Comparison of ENCODE assay signal across 8 cellular contexts in genomic region chr20:46132705-46133120, GRCh38. TPM values are rescaled to one million over a fixed set of nuclear protein-coding genes. Genes with fewer than 3 reads are reported as not detected.
DNase-seq lines count a peak whose midpoint lies in the region; ATAC-seq and TF ChIP-seq lines count a peak whose summit lies in the region.

No MANE protein-coding gene starts in this region.

- H3K4me3 ChIP-seq in CD8-positive, alpha-beta T cell (ENCODE audit: low read depth, low read length) = no peak overlapping the region
- H3K4me3 ChIP-seq in HEK293 (ENCODE audit: low read depth, low read length) (no peak overlapping the region), right lobe of liver (no peak overlapping the region)

- CTCF ChIA-PET in CD8-positive, alpha-beta T cell (lab: Charles Lee) = interaction anchor here (1.2 to 2.7 kb wide), 9 partner anchors 8 to 305 kb away, joined by 3 to 21 read pairs (median 4); no protein-coding TSS in a partner anchor
- CTCF ChIA-PET in HEK293 (lab: Yijun Ruan, JAX) = interaction anchor here (0.6 to 3.4 kb wide), 44 partner anchors 8 to 1660 kb away, joined by 3 to 55 read pairs (median 4); partner anchors contain the start of genes CD40 and ELMO2
- CTCF ChIA-PET in activated CD4-positive, alpha-beta T cell treated with anti-CD3 and anti-CD28 coated beads for 36 hours (lab: Charles Lee) = interaction anchor here (0.5 to 3.9 kb wide), 11 partner anchors 8 to 548 kb away, joined by 3 to 18 read pairs (median 6); no protein-coding TSS in a partner anchor

- H3K9me3 ChIP-seq in CD8-positive, alpha-beta T cell (ENCODE audit: low read length) = no peaks in the 10 kb centered on the region
- H3K9me3 ChIP-seq in HEK293 (ENCODE audit: control insufficient read depth, insufficient read depth, low read depth, low read length) = no peaks in the 10 kb centered on the region
- no peaks in the 10 kb centered on the region for H3K9me3 ChIP-seq in right lobe of liver

- peak; percentile 73 for ATAC-seq in CD8-positive, alpha-beta T cell
- peak; percentile 96 for ATAC-seq in activated CD4-positive, alpha-beta T cell treated with anti-CD3 and anti-CD28 coated beads for 36 hours
- ATAC-seq in right lobe of liver = peak; percentile 80 to 93 (median 88)
- no peak for ATAC-seq in GM21423 (IDR thresholded peaks at IDR 0.05; ENCODE audit: unreplicated experiment)

- H3K36me3 ChIP-seq in CD8-positive, alpha-beta T cell (ENCODE audit: insufficient read depth, low read length) = no peaks in the 10 kb centered on the region
- no peaks in the 10 kb centered on the region for H3K36me3 ChIP-seq in HEK293 (ENCODE audit: control insufficient read depth in 2 of 2, insufficient read depth in 1 of 2, low read length in 2 of 2)
- no peaks in the 10 kb centered on the region for H3K36me3 ChIP-seq in right lobe of liver

- H3K4me3 Mint-ChIP-seq in CD8-positive, alpha-beta T cell = no peak overlapping the region
- no peak overlapping the region for H3K4me3 Mint-ChIP-seq in activated CD4-positive, alpha-beta T cell treated with anti-CD3 and anti-CD28 coated beads for 36 hours

- H3K36me3 Mint-ChIP-seq in CD8-positive, alpha-beta T cell = no peaks in the 10 kb centered on the region
- no peaks in the 10 kb centered on the region for H3K36me3 Mint-ChIP-seq in activated CD4-positive, alpha-beta T cell treated with anti-CD3 and anti-CD28 coated beads for 36 hours (ENCODE audit: low read depth)

- DNase-seq in CD8-positive, alpha-beta T cell = peak in 6 of 7 experiments; percentile 35 to 72 (median 56)
- DNase-seq in NCI-H446 treated with DMSO at 0.1 percent for 48 hours (lab: John Stamatoyannopoulos, UW) = peak; percentile 19
- peak; percentile 81 for DNase-seq in activated CD4-positive, alpha-beta T cell treated with anti-CD3 and anti-CD28 coated beads for 36 hours
- peak; percentile 84 for DNase-seq in cerebellum (ENCODE audit: low spot score)
- peak; percentile 57 to 72 (median 64) for DNase-seq in right lobe of liver
- peak in 2 of 3 donors; percentile 22 to 43 for DNase-seq in stimulated activated CD4-positive, alpha-beta T cell treated with anti-CD3 and anti-CD28 coated beads, TNF-alpha, amount 100 ng/mL, for 1 hour (ENCODE audit: low read depth in 3 of 3, low spot score in 1 of 3)

- WGBS in right lobe of liver (ENCODE audit: insufficient coverage, low coverage, low lambda C conversion rate, missing lambda C conversion rate) = 24% methylated on average over 5 of the region's 17 CpGs

- no peaks in the 10 kb centered on the region for H3K27me3 ChIP-seq in CD8-positive, alpha-beta T cell (ENCODE audit: insufficient read depth, low read length)
- no peaks in the 10 kb centered on the region for H3K27me3 ChIP-seq in right lobe of liver

- no peaks in the 10 kb centered on the region for H3K4me1 Mint-ChIP-seq in CD8-positive, alpha-beta T cell (ENCODE audit: low read depth)
- peaks cover 2% of the 10 kb centered on the region for H3K4me1 Mint-ChIP-seq in activated CD4-positive, alpha-beta T cell treated with anti-CD3 and anti-CD28 coated beads for 36 hours

- intact Hi-C loops in CD8-positive, alpha-beta T cell (cut with DNase I, micrococcal nuclease) = loop anchor here in 1 of 2 experiments (1.0 to 5.0 kb wide), 4 partner anchors 42 to 548 kb away; no protein-coding TSS in a partner anchor
- intact Hi-C loops in activated CD4-positive, alpha-beta T cell treated with anti-CD3 and anti-CD28 coated beads for 36 hours (cut with DNase I, micrococcal nuclease) = loop anchor here (1.0 to 2.0 kb wide), 7 partner anchors 42 to 549 kb away; no protein-coding TSS in a partner anchor
- intact Hi-C loops in right lobe of liver (cut with DNase I) = loop anchor here in 1 of 2 donors (10.0 kb wide), 1 partner anchor 222 kb away; no protein-coding TSS in a partner anchor

- H3K27me3 Mint-ChIP-seq in CD8-positive, alpha-beta T cell (ENCODE audit: low read depth) = peaks cover 50% of the 10 kb centered on the region
- H3K27me3 Mint-ChIP-seq in activated CD4-positive, alpha-beta T cell treated with anti-CD3 and anti-CD28 coated beads for 36 hours = peaks cover 32% of the 10 kb centered on the region

- no peak overlapping the region for H3K27ac ChIP-seq in CD8-positive, alpha-beta T cell (ENCODE audit: low read depth, low read length)
- no peak overlapping the region for H3K27ac ChIP-seq in HEK293 (ENCODE audit: extremely low read depth, low read depth, low read length)
- no peak overlapping the region for H3K27ac ChIP-seq in right lobe of liver

- H3K4me1 ChIP-seq in CD8-positive, alpha-beta T cell (ENCODE audit: insufficient read depth, low read length) = no peaks in the 10 kb centered on the region
- no peaks in the 10 kb centered on the region for H3K4me1 ChIP-seq in HEK293 (ENCODE audit: control insufficient read depth, insufficient read depth, low read length)
- no peaks in the 10 kb centered on the region for H3K4me1 ChIP-seq in right lobe of liver

- TF ChIP-seq POLR2A in right lobe of liver (IDR thresholded peaks at IDR 0.05) = no peak

- POLR2A ChIA-PET in CD8-positive, alpha-beta T cell (lab: Charles Lee) = no interaction called here
- POLR2A ChIA-PET in HEK293 (lab: Yijun Ruan, JAX) = no interaction called here
- POLR2A ChIA-PET in activated CD4-positive, alpha-beta T cell treated with anti-CD3 and anti-CD28 coated beads for 36 hours (lab: Charles Lee) = no interaction called here

- H3K9me3 Mint-ChIP-seq in CD8-positive, alpha-beta T cell = no peaks in the 10 kb centered on the region
- no peaks in the 10 kb centered on the region for H3K9me3 Mint-ChIP-seq in activated CD4-positive, alpha-beta T cell treated with anti-CD3 and anti-CD28 coated beads for 36 hours (ENCODE audit: low read depth)

- H3K27ac Mint-ChIP-seq in CD8-positive, alpha-beta T cell = no peak overlapping the region
- no peak overlapping the region for H3K27ac Mint-ChIP-seq in activated CD4-positive, alpha-beta T cell treated with anti-CD3 and anti-CD28 coated beads for 36 hours

- TF ChIP-seq CTCF in CD8-positive, alpha-beta T cell (IDR thresholded peaks at IDR 0.05) = peak; percentile 67
- TF ChIP-seq CTCF in HEK293 (tag by site-specific recombination; IDR thresholded peaks at IDR 0.05) (peak; percentile 93), right lobe of liver (IDR thresholded peaks at IDR 0.05) (peak; percentile 71 to 78 (median 76))

TF ChIP-seq in HEK293, 187 proteins besides CTCF, POLR2A, EP300 and RAD21 (continues in another document):
- TF ChIP-seq EGR2 (tag by site-specific recombination; IDR thresholded peaks at IDR 0.05; ENCODE audit: low read depth) (peak; percentile 80), ZNF561 (tag by site-specific recombination; IDR thresholded peaks at IDR 0.05; ENCODE audit: borderline replicate concordance) (peak; percentile 28; the same call in 1 of the 2 replicates), SP7 (tag by site-specific recombination; IDR thresholded peaks at IDR 0.05) (0 out of 2 replicates have a peak, but pooled peaks have one; percentile 22), ZFHX2 (tag by site-specific recombination; conservative IDR thresholded peaks at IDR 0.05) (peak; percentile 84), ZBTB48 (tag by site-specific recombination; IDR thresholded peaks at IDR 0.05) (peak; percentile 59), TRIM28 (IDR thresholded peaks at IDR 0.05; ENCODE audit: borderline replicate concordance, low read length) (no peak), IKZF3 (tag by site-specific recombination; IDR thresholded peaks at IDR 0.05) (no peak), ZBTB17 (tag by site-specific recombination; IDR thresholded peaks at IDR 0.05) (peak; percentile 25; the same call in 1 of the 2 replicates), KLF17 (tag by site-specific recombination; IDR thresholded peaks at IDR 0.05) (0 out of 2 replicates have a peak, but pooled peaks have one; percentile 67)

RNA-seq across cellular contexts. Expression of gene CD40, which starts 14.6 kb away (rescaled TPM):
- total RNA-seq in CD8-positive, alpha-beta T cell = 1 to 10 TPM; 2.9 to 3.2 TPM
- 1 to 10 TPM; 4.0 to 5.1 TPM for total RNA-seq in activated CD4-positive, alpha-beta T cell treated with anti-CD3 and anti-CD28 coated beads for 36 hours
- total RNA-seq in cerebellum = 1.6 TPM
- total RNA-seq in right lobe of liver = 10 to 100 TPM in 2 of 6 experiments, 1 to 10 TPM in 4; 8.8 to 11.7 (median 9.4) TPM

RNA-seq across cellular contexts. Expression of gene NCOA5, which starts 43.0 kb away (rescaled TPM):
- 10 to 100 TPM in 1 of 2 experiments, 1 to 10 TPM in 1; 9.6 to 11.7 TPM for total RNA-seq in CD8-positive, alpha-beta T cell
- 10 to 100 TPM; 17.9 to 18.8 TPM for total RNA-seq in activated CD4-positive, alpha-beta T cell treated with anti-CD3 and anti-CD28 coated beads for 36 hours
- total RNA-seq in cerebellum (18.1 TPM), right lobe of liver (10 to 100 TPM in 1 of 6 experiments, 1 to 10 TPM in 5; 5.1 to 10.4 (median 8.8) TPM)

Comparison
In these comparisons a context has a peak if more than half of its experiments do, and no peak if none do; other contexts are left out.
1. DNase-seq: peak in every context shown above with its lines; median percentile 84 in cerebellum; 81 in activated CD4-positive, alpha-beta T cell treated with anti-CD3 and anti-CD28 coated beads for 36 hours; 64 in right lobe of liver; 56 in CD8-positive, alpha-beta T cell; 32 in stimulated activated CD4-positive, alpha-beta T cell treated with anti-CD3 and anti-CD28 coated beads, TNF-alpha, amount 100 ng/mL, for 1 hour; 19 in NCI-H446 treated with DMSO at 0.1 percent for 48 hours.